ENCODE assay signal across 23 cellular contexts in genomic region chr7:37330775-37331174, GRCh38.
DNase-seq lines count a peak whose midpoint lies in the region; ATAC-seq, FAIRE-seq and TF ChIP-seq lines count a peak whose summit lies in the region.
"Had no signal": no experiment of that assay in that cellular context is flagged by ENCODE, and none has a peak within 500 bp of the region (broad histone marks: within the 10 kb centered on the region; RNA-seq: fewer than 3 reads in every experiment).

No MANE protein-coding gene starts in this region.

- no peak overlapping the region for H3K4me2 ChIP-seq in SK-N-SH
- H3K4me2 ChIP-seq: A549 had no signal

- no peaks in the 10 kb centered on the region for H3K27me3 Mint-ChIP-seq in activated T-helper 17 cell treated with anti-CD3 and anti-CD28 coated beads, Interleukin-2, amount 50 U/mL, for 72 hours
- no peaks in the 10 kb centered on the region for H3K27me3 Mint-ChIP-seq in stimulated activated memory B cell treated with anti-CD40 and anti-IgM and Interleukin-4, amounts not matched to agents 10 μg/mL and 1 μg/mL and 100 μg/mL, for 72 hours
- H3K27me3 Mint-ChIP-seq: CD8-positive, alpha-beta memory T cell had no signal

- no peak overlapping the region for H3K4me3 Mint-ChIP-seq in activated T-helper 17 cell treated with anti-CD3 and anti-CD28 coated beads, Interleukin-2, amount 50 U/mL, for 72 hours
- no peak overlapping the region for H3K4me3 Mint-ChIP-seq in stimulated activated memory B cell treated with anti-CD40 and anti-IgM and Interleukin-4, amounts not matched to agents 10 μg/mL and 1 μg/mL and 100 μg/mL, for 72 hours
- H3K4me3 Mint-ChIP-seq: CD8-positive, alpha-beta memory T cell; HFFc6 had no signal

- H4K20me1 ChIP-seq in SK-N-SH (ENCODE audit: insufficient read depth): no peaks in the 10 kb centered on the region

- peak; percentile 61 for FAIRE-seq in GM12892 (lab: Jason Lieb, UNC)
- FAIRE-seq: A549, D721Med, GM18507, H54 had no signal

- no peak for TF ChIP-seq CTCF in SK-N-SH (IDR thresholded peaks at IDR 0.05)

- no peak overlapping the region for H3K9ac ChIP-seq in SK-N-SH

- H3K36me3 Mint-ChIP-seq in activated T-helper 17 cell treated with anti-CD3 and anti-CD28 coated beads, Interleukin-2, amount 50 U/mL, for 72 hours (ENCODE audit: low read depth): peaks cover 97% of the 10 kb centered on the region
- peaks cover 57% of the 10 kb centered on the region for H3K36me3 Mint-ChIP-seq in stimulated activated memory B cell treated with anti-CD40 and anti-IgM and Interleukin-4, amounts not matched to agents 10 μg/mL and 1 μg/mL and 100 μg/mL, for 72 hours

- H3K4me1 Mint-ChIP-seq in activated T-helper 17 cell treated with anti-CD3 and anti-CD28 coated beads, Interleukin-2, amount 50 U/mL, for 72 hours: peaks cover 56% of the 10 kb centered on the region
- H3K4me1 Mint-ChIP-seq in stimulated activated memory B cell treated with anti-CD40 and anti-IgM and Interleukin-4, amounts not matched to agents 10 μg/mL and 1 μg/mL and 100 μg/mL, for 72 hours: peaks cover 65% of the 10 kb centered on the region

- TF ChIP-seq EP300 in SK-N-SH (IDR thresholded peaks at IDR 0.05; ENCODE audit: borderline replicate concordance in 1 of 2, low read depth in 1 of 2, low read length in 1 of 2): peak in 1 of 2 experiments; percentile 53; a peak in 1 of 4 replicates

- ATAC-seq in SK-N-SH treated with all-trans-retinoic acid at 6 μM for 48 hours: no peak
- ATAC-seq in activated T-helper 17 cell treated with anti-CD3 and anti-CD28 coated beads, Interleukin-2, amount 50 U/mL, for 72 hours (replicated peaks): no peak
- no peak for ATAC-seq in stimulated activated memory B cell treated with anti-CD40 and anti-IgM and Interleukin-4, amounts not matched to agents 10 μg/mL and 1 μg/mL and 100 μg/mL, for 72 hours
- ATAC-seq: A549, GM12878 had no signal

- POLR2A ChIA-PET in SK-N-SH (lab: Yijun Ruan, JAX): no interaction called here

- TF ChIP-seq RAD21 in SK-N-SH (IDR thresholded peaks at IDR 0.05; ENCODE audit: low read length): no peak

- no peaks in the 10 kb centered on the region for H3K36me3 ChIP-seq in SK-N-SH (replicated peaks in 1 of 2; ENCODE audit: control insufficient read depth in 1 of 2, insufficient read depth in 2 of 2, low read length in 1 of 2)
- H3K36me3 ChIP-seq: HAP-1 had no signal

- TF ChIP-seq POLR2A in GM12892 (IDR thresholded peaks at IDR 0.05; ENCODE audit: low read depth, low read length): no peak

- H3K9me3 Mint-ChIP-seq in activated T-helper 17 cell treated with anti-CD3 and anti-CD28 coated beads, Interleukin-2, amount 50 U/mL, for 72 hours: no peaks in the 10 kb centered on the region
- no peaks in the 10 kb centered on the region for H3K9me3 Mint-ChIP-seq in stimulated activated memory B cell treated with anti-CD40 and anti-IgM and Interleukin-4, amounts not matched to agents 10 μg/mL and 1 μg/mL and 100 μg/mL, for 72 hours
- H3K9me3 Mint-ChIP-seq: CD8-positive, alpha-beta memory T cell had no signal

- H2AFZ ChIP-seq in SK-N-SH (ENCODE audit: low read depth): no peak overlapping the region

- peaks cover 0 to 8% of the 10 kb centered on the region in 2 experiments; a peak in 2 of 4 replicates for H3K4me1 ChIP-seq in SK-N-SH (ENCODE audit: control insufficient read depth in 1 of 2, insufficient read depth in 2 of 2, low read depth in 1 of 2, low read length in 1 of 2)
- H3K4me1 ChIP-seq: HAP-1 had no signal

- WGBS in SK-N-SH (ENCODE audit: low lambda C conversion rate): 5% methylated on average over 2 of the region's 2 CpGs

- H3K27me3 ChIP-seq in SK-N-SH (ENCODE audit: insufficient read depth): no peaks in the 10 kb centered on the region

- peak overlapping the region in 1 of 2 experiments; percentile 40; a peak in 1 of 4 replicates for H3K27ac ChIP-seq in SK-N-SH (ENCODE audit: low read depth in 2 of 2, low read length in 1 of 2)
- H3K27ac ChIP-seq: 22Rv1, A549 had no signal

- H3K9me2 ChIP-seq in SK-N-SH: no peaks in the 10 kb centered on the region

- no peak overlapping the region for H3K4me3 ChIP-seq in SK-N-SH (ENCODE audit: low read depth in 2 of 2, low read length in 1 of 2)
- H3K4me3 ChIP-seq: A549, GM12878, HAP-1 had no signal

- H3K27ac Mint-ChIP-seq in activated T-helper 17 cell treated with anti-CD3 and anti-CD28 coated beads, Interleukin-2, amount 50 U/mL, for 72 hours: peak overlapping the region; percentile 1
- H3K27ac Mint-ChIP-seq in stimulated activated memory B cell treated with anti-CD40 and anti-IgM and Interleukin-4, amounts not matched to agents 10 μg/mL and 1 μg/mL and 100 μg/mL, for 72 hours: peak overlapping the region; percentile 51
- H3K27ac Mint-ChIP-seq: HFFc6 had no signal

- no peaks in the 10 kb centered on the region for H3K79me2 ChIP-seq in SK-N-SH (ENCODE audit: insufficient read depth)

- H3K9me3 ChIP-seq in SK-N-SH: peaks cover 7% of the 10 kb centered on the region; the same call in 1 of the 2 replicates
- H3K9me3 ChIP-seq: A549 had no signal

- no peaks in the 10 kb centered on the region for H3F3A ChIP-seq in SK-N-SH (replicated peaks; ENCODE audit: insufficient read depth)

- CTCF ChIA-PET in SK-N-SH (lab: Yijun Ruan, JAX): interaction anchor here (0.7 kb wide), 1 partner anchor 59 kb away, joined by 3 read pairs; no protein-coding TSS in a partner anchor

- DNase-seq in SK-N-SH: peak; percentile 36
- DNase-seq in GM12892 (ENCODE audit: insufficient read length): no peak
- no peak for DNase-seq in A172 (ENCODE audit: low spot score)
- no peak for DNase-seq in iPS-NIHi7 (ENCODE audit: extremely low spot score)
- DNase-seq in NCI-H1930 (lab: John Stamatoyannopoulos, UW): no peak
- DNase-seq: C1 segment of cervical spinal cord; CD8-positive, alpha-beta memory T cell; DMS 273 treated with DMSO at 0.1 percent for 48 hours; DMS79; EL; GDM1; GOT3; HFFc6 had no signal

TF ChIP-seq in SK-N-SH, 30 proteins besides CTCF, POLR2A, EP300 and RAD21:
- peak; percentile 48 for TF ChIP-seq GATA2 (CRISPR knock-in tag; IDR thresholded peaks at IDR 0.05)
- peak; percentile 65 for TF ChIP-seq RCOR1 (IDR thresholded peaks at IDR 0.05; ENCODE audit: low read length)
- TF ChIP-seq USF1 (IDR thresholded peaks at IDR 0.05; ENCODE audit: borderline replicate concordance, low read depth): no peak

TF ChIP-seq in SK-N-SH treated with all-trans-retinoic acid at 6 μM for 48 hours, 23 proteins besides CTCF, POLR2A, EP300 and RAD21:
- TF ChIP-seq ARNTL (CRISPR knock-in tag; IDR thresholded peaks at IDR 0.05; ENCODE audit: borderline replicate concordance, low read depth) (no peak), BACH2 (CRISPR knock-in tag; IDR thresholded peaks at IDR 0.05; ENCODE audit: borderline replicate concordance) (no peak), TCF4 (CRISPR knock-in tag; IDR thresholded peaks at IDR 0.05; ENCODE audit: borderline replicate concordance) (no peak)
